ENCODE assay signal across 18 cellular contexts in genomic region chr5:50435131-50435530, GRCh38. TPM values are rescaled to one million over a fixed set of nuclear protein-coding genes. Genes with fewer than 3 reads are reported as not detected.
DNase-seq lines count a peak whose midpoint lies in the region; ATAC-seq and TF ChIP-seq lines count a peak whose summit lies in the region.
"Had no signal": no experiment of that assay in that cellular context is flagged by ENCODE, and none has a peak within 500 bp of the region (broad histone marks: within the 10 kb centered on the region; RNA-seq: fewer than 3 reads in every experiment).

No MANE protein-coding gene starts in this region.

- H3K4me2 ChIP-seq in BLaER1 treated with 17β-estradiol and CSF1 and Interleukin-3, amounts not matched to agents 10 nM and 100 nM = peak overlapping the region in 8 of 11 experiments; percentile 5 to 88 (median 35); a peak in 12 of 22 replicates

- H3K4me3 Mint-ChIP-seq in activated naive CD8-positive, alpha-beta T cell treated with anti-CD3 and anti-CD28 coated beads, Interleukin-2, amount 50 U/mL, for 24 hours = peak overlapping the region; percentile 45

- peaks cover 0 to 26% (median 10%) of the 10 kb centered on the region in 11 experiments; a peak in 15 of 22 replicates for H3K36me3 ChIP-seq in BLaER1 treated with 17β-estradiol and CSF1 and Interleukin-3, amounts not matched to agents 10 nM and 100 nM
- H3K36me3 ChIP-seq in sigmoid colon = no peaks in the 10 kb centered on the region

- no peaks in the 10 kb centered on the region for H3K27me3 ChIP-seq in BLaER1 treated with 17β-estradiol and CSF1 and Interleukin-3, amounts not matched to agents 10 nM and 100 nM
- peaks cover 0 to 3% (median 0%) of the 10 kb centered on the region in 3 donors for H3K27me3 ChIP-seq in sigmoid colon
- H3K27me3 ChIP-seq: body of pancreas, foreskin keratinocyte had no signal

- H3K9ac ChIP-seq in BLaER1 treated with 17β-estradiol and CSF1 and Interleukin-3, amounts not matched to agents 10 nM and 100 nM = no peak overlapping the region

- H3K27ac Mint-ChIP-seq in activated naive CD8-positive, alpha-beta T cell treated with anti-CD3 and anti-CD28 coated beads, Interleukin-2, amount 50 U/mL, for 24 hours = peak overlapping the region; percentile 87

- intact Hi-C loops in head of caudate nucleus (cut with DNase I) (no loop called here), sigmoid colon (cut with DNase I) (no loop called here)

- peak; percentile 54 for ATAC-seq in GM18505 (IDR thresholded peaks at IDR 0.05; ENCODE audit: unreplicated experiment)
- peak; percentile 51 for ATAC-seq in HG03354 (IDR thresholded peaks at IDR 0.05; ENCODE audit: poor library complexity, severe bottlenecking, unreplicated experiment)
- peak; percentile 90 for ATAC-seq in activated naive CD8-positive, alpha-beta T cell treated with anti-CD3 and anti-CD28 coated beads, Interleukin-2, amount 50 U/mL, for 24 hours
- ATAC-seq: body of pancreas, foreskin keratinocyte, mucosa of descending colon, Right ventricle myocardium inferior had no signal

- peaks cover 36 to 88% (median 70%) of the 10 kb centered on the region in 10 experiments for H3K4me1 ChIP-seq in BLaER1 treated with 17β-estradiol and CSF1 and Interleukin-3, amounts not matched to agents 10 nM and 100 nM
- no peaks in the 10 kb centered on the region for H3K4me1 ChIP-seq in sigmoid colon
- H3K4me1 ChIP-seq: body of pancreas had no signal

- H3K9me3 Mint-ChIP-seq in activated naive CD8-positive, alpha-beta T cell treated with anti-CD3 and anti-CD28 coated beads, Interleukin-2, amount 50 U/mL, for 24 hours = no peaks in the 10 kb centered on the region

- no peak overlapping the region for H3K4me3 ChIP-seq in BLaER1 treated with 17β-estradiol and CSF1 and Interleukin-3, amounts not matched to agents 10 nM and 100 nM
- no peak overlapping the region for H3K4me3 ChIP-seq in sigmoid colon
- H3K4me3 ChIP-seq: body of pancreas, mucosa of descending colon had no signal

- peaks cover 0 to 49% (median 0%) of the 10 kb centered on the region in 11 experiments; a peak in 6 of 22 replicates for H4K20me1 ChIP-seq in BLaER1 treated with 17β-estradiol and CSF1 and Interleukin-3, amounts not matched to agents 10 nM and 100 nM

- H3K9me3 ChIP-seq in BLaER1 treated with 17β-estradiol and CSF1 and Interleukin-3, amounts not matched to agents 10 nM and 100 nM (replicated peaks in 1 of 11) = peaks cover 0 to 6% (median 0%) of the 10 kb centered on the region in 11 experiments; a peak in 1 of 22 replicates
- no peaks in the 10 kb centered on the region for H3K9me3 ChIP-seq in sigmoid colon
- H3K9me3 ChIP-seq: body of pancreas, mucosa of descending colon had no signal

- TF ChIP-seq CTCF in sigmoid colon (IDR thresholded peaks at IDR 0.05) = no peak

- no peak for TF ChIP-seq POLR2A in GM18505 (IDR thresholded peaks at IDR 0.05; ENCODE audit: borderline replicate concordance, extremely low read depth, insufficient read depth, insufficient read length)
- no peak for TF ChIP-seq POLR2A in sigmoid colon (IDR thresholded peaks at IDR 0.05)

- 72 to 84% methylated on average over 3 of the region's 3 CpGs for WGBS in sigmoid colon, 2 donors

- no peaks in the 10 kb centered on the region for H3K27me3 Mint-ChIP-seq in activated naive CD8-positive, alpha-beta T cell treated with anti-CD3 and anti-CD28 coated beads, Interleukin-2, amount 50 U/mL, for 24 hours

- H3K27ac ChIP-seq in BLaER1 treated with 17β-estradiol and CSF1 and Interleukin-3, amounts not matched to agents 10 nM and 100 nM = peak overlapping the region in 3 of 11 experiments; percentile 7 to 29 (median 25); a peak in 1 of 22 replicates
- no peak overlapping the region for H3K27ac ChIP-seq in sigmoid colon
- H3K27ac ChIP-seq: body of pancreas, foreskin keratinocyte had no signal

- in situ Hi-C loops in ACHN (cut with HindIII; ENCODE audit: low pct_ligation_motif_present, low pct_unique_long_range_greater_than_20kb, low sequenced_read_pairs) = no loop called here

- no peak for DNase-seq in activated naive CD8-positive, alpha-beta T cell treated with anti-CD3 and anti-CD28 coated beads, Interleukin-2, amount 50 U/mL, for 24 hours
- DNase-seq in head of caudate nucleus (no peak), ACHN (no peak), sigmoid colon (no peak), dedifferentiated amniotic fluid mesenchymal stem cell (ENCODE audit: extremely low spot score) (no peak)
- DNase-seq: body of pancreas; effector CD8-positive, alpha-beta T cell; EL; foreskin keratinocyte; KG1; mucosa of descending colon; NCI-H187; NCI-H748 treated with DMSO at 0.1 percent for 48 hours had no signal

- peaks cover 10% of the 10 kb centered on the region for H3K36me3 Mint-ChIP-seq in activated naive CD8-positive, alpha-beta T cell treated with anti-CD3 and anti-CD28 coated beads, Interleukin-2, amount 50 U/mL, for 24 hours (ENCODE audit: low read depth)

- H3K4me1 Mint-ChIP-seq in activated naive CD8-positive, alpha-beta T cell treated with anti-CD3 and anti-CD28 coated beads, Interleukin-2, amount 50 U/mL, for 24 hours = peaks cover 88% of the 10 kb centered on the region

- TF ChIP-seq EP300 in sigmoid colon (IDR thresholded peaks at IDR 0.05) = no peak

RNA-seq across cellular contexts. Expression of gene EMB, which starts 6.0 kb away (rescaled TPM):
- 10 to 100 TPM in 3 of 4 donors, 1 to 10 TPM in 1; 4.2 to 13.2 (median 10.9) TPM for total RNA-seq in sigmoid colon
- polyA plus RNA-seq in sigmoid colon = 10 to 100 TPM in 1 of 3 donors, 1 to 10 TPM in 2; 2.3 to 16.2 (median 2.4) TPM
- total RNA-seq: pulmonary artery endothelial cell had no signal
